ENCODE assay signal across 14 cellular contexts in genomic region chr3:21705769-21706168, GRCh38. TPM values are rescaled to one million over a fixed set of nuclear protein-coding genes. Genes with fewer than 3 reads are reported as not detected.
A peak's percentile ranks its signal among the peaks of the same experiment; 100 is the strongest.
DNase-seq lines count a peak whose midpoint lies in the region; ATAC-seq, FAIRE-seq and TF ChIP-seq lines count a peak whose summit lies in the region.
"Had no signal": no experiment of that assay in that cellular context is flagged by ENCODE, and none has a peak within 500 bp of the region (broad histone marks: within the 10 kb centered on the region; RNA-seq: fewer than 3 reads in every experiment).

No MANE protein-coding gene starts in this region.

- no peak overlapping the region for H2BK12ac ChIP-seq in trophoblast cell (ENCODE audit: low read length)

- no peak overlapping the region for H3K14ac ChIP-seq in trophoblast cell (ENCODE audit: low read length)

- DNase-seq in H54 (ENCODE audit: insufficient read length, low spot score) (peak; percentile 40), astrocyte (ENCODE audit: low read depth) (peak; percentile 86), glomerular visceral epithelial cell (ENCODE audit: extremely low spot score) (peak; percentile 60), gastrocnemius medialis (peak; percentile 58 to 60), trophoblast cell (no peak), activated T-cell treated with anti-CD3 and anti-CD28 coated beads for 4 hours (no peak)
- no peak for DNase-seq in T-helper 2 cell treated with Interferon-gamma antibody and Interleukin-4, amounts not matched to agents 5 μg/mL and 100 μg/mL, for 36 hours (ENCODE audit: low spot score)
- DNase-seq: activated T-cell treated with anti-CD3 and anti-CD28 coated beads, Interleukin-2, amount 50 U/mL, for 4 hours; kidney; NCI-H526 treated with DMSO at 0.1 percent for 48 hours had no signal

- H2BK120ac ChIP-seq in trophoblast cell (ENCODE audit: insufficient read depth, low read length, poor library complexity), result no peak overlapping the region

- no peak overlapping the region for H2AK5ac ChIP-seq in trophoblast cell (ENCODE audit: low read length)

- H3K4me3 ChIP-seq in astrocyte (ENCODE audit: insufficient read depth, low read depth, low read length) (no peak overlapping the region), gastrocnemius medialis (no peak overlapping the region), trophoblast cell (ENCODE audit: low read depth, low read length) (no peak overlapping the region)

- no peak overlapping the region for H3K18ac ChIP-seq in trophoblast cell (ENCODE audit: low read length)

- H3K79me2 ChIP-seq in astrocyte (ENCODE audit: insufficient read depth, low read length) (no peaks in the 10 kb centered on the region), trophoblast cell (ENCODE audit: control insufficient read depth, insufficient read depth, low read length, poor library complexity) (no peaks in the 10 kb centered on the region)

- no peaks in the 10 kb centered on the region for H3K9me3 Mint-ChIP-seq in astrocyte (ENCODE audit: unreplicated experiment)
- H3K9me3 Mint-ChIP-seq in T-helper 2 cell treated with Interferon-gamma antibody and Interleukin-4, amounts not matched to agents 5 μg/mL and 100 μg/mL, for 36 hours, result peaks cover 19% of the 10 kb centered on the region

- no peak overlapping the region for H3K9ac ChIP-seq in astrocyte (ENCODE audit: low read length)
- H3K9ac ChIP-seq in trophoblast cell (ENCODE audit: low read length), result no peak overlapping the region

- H4K91ac ChIP-seq in trophoblast cell (ENCODE audit: low read depth, low read length), result no peak overlapping the region

- H3K27ac ChIP-seq in astrocyte (ENCODE audit: low read depth, low read length), result no peak overlapping the region
- peak overlapping the region in 3 of 4 donors; percentile 39 to 66 (median 51) for H3K27ac ChIP-seq in gastrocnemius medialis
- no peak overlapping the region for H3K27ac ChIP-seq in trophoblast cell (ENCODE audit: low read depth, low read length)

- peak; percentile 99 for FAIRE-seq in H54 (lab: Jason Lieb, UNC)
- FAIRE-seq in astrocyte (lab: Jason Lieb, UNC), result peak; percentile 94
- FAIRE-seq: G401.6, kidney had no signal

- H3K27me3 ChIP-seq in astrocyte (ENCODE audit: insufficient read depth, low read length), result no peaks in the 10 kb centered on the region
- no peaks in the 10 kb centered on the region for H3K27me3 ChIP-seq in gastrocnemius medialis
- H3K27me3 ChIP-seq in trophoblast cell (ENCODE audit: insufficient read depth, low read length), result no peaks in the 10 kb centered on the region

- H3K4ac ChIP-seq in trophoblast cell (ENCODE audit: low read depth, low read length), result no peak overlapping the region

- WGBS in trophoblast cell (ENCODE audit: extremely low coverage, insufficient coverage, insufficient read length), result no CpG with 5 or more reads among the region's 3 CpGs

- H2AFZ ChIP-seq in astrocyte (ENCODE audit: low read depth, low read length) (peak overlapping the region; percentile 15), trophoblast cell (ENCODE audit: insufficient read depth, low read length, poor library complexity) (no peak overlapping the region)

- H2BK5ac ChIP-seq in trophoblast cell (ENCODE audit: low read depth, low read length, poor library complexity), result no peak overlapping the region

- ATAC-seq in gastrocnemius medialis (peak; percentile 92 to 97), GM21515 (IDR thresholded peaks at IDR 0.05; ENCODE audit: unreplicated experiment) (no peak)
- ATAC-seq: activated T-cell treated with anti-CD3 and anti-CD28 coated beads, Interleukin-2, amount 50 U/mL, for 4 hours; stimulated activated memory B cell treated with anti-CD40 and anti-IgM and Interleukin-4, amounts not matched to agents 10 μg/mL and 1 μg/mL and 100 μg/mL, for 72 hours had no signal

- no peak for TF ChIP-seq POLR2A in H54 (IDR thresholded peaks at IDR 0.05; ENCODE audit: low read depth, low read length)
- TF ChIP-seq POLR2A in gastrocnemius medialis (IDR thresholded peaks at IDR 0.05), result no peak

- H3K36me3 ChIP-seq in astrocyte (ENCODE audit: insufficient read depth, low read length), result no peaks in the 10 kb centered on the region
- no peaks in the 10 kb centered on the region for H3K36me3 ChIP-seq in gastrocnemius medialis
- H3K36me3 ChIP-seq in trophoblast cell (ENCODE audit: control insufficient read depth in 1 of 2, insufficient read depth in 2 of 2, low read length in 2 of 2), result no peaks in the 10 kb centered on the region

- no peak overlapping the region for H4K12ac ChIP-seq in trophoblast cell (ENCODE audit: low read depth, low read length)

- H4K20me1 ChIP-seq in astrocyte (ENCODE audit: insufficient read depth, low read length), result no peaks in the 10 kb centered on the region

- no peaks in the 10 kb centered on the region for H3K9me3 ChIP-seq in astrocyte (ENCODE audit: insufficient read depth, low read depth, low read length)
- no peaks in the 10 kb centered on the region for H3K9me3 ChIP-seq in gastrocnemius medialis
- no peaks in the 10 kb centered on the region for H3K9me3 ChIP-seq in trophoblast cell (ENCODE audit: insufficient read depth, low read depth, low read length)

- H3K4me1 Mint-ChIP-seq in astrocyte (ENCODE audit: low read depth, unreplicated experiment), result peaks cover 10% of the 10 kb centered on the region
- no peaks in the 10 kb centered on the region for H3K4me1 Mint-ChIP-seq in T-helper 2 cell treated with Interferon-gamma antibody and Interleukin-4, amounts not matched to agents 5 μg/mL and 100 μg/mL, for 36 hours (ENCODE audit: low read depth)
- H3K4me1 Mint-ChIP-seq: IgD-negative memory B cell; stimulated activated memory B cell treated with anti-CD40 and anti-IgM and Interleukin-4, amounts not matched to agents 10 μg/mL and 1 μg/mL and 100 μg/mL, for 72 hours had no signal

- H3K4me2 ChIP-seq in astrocyte (ENCODE audit: low read length) (peak overlapping the region; percentile 38), trophoblast cell (ENCODE audit: low read length) (no peak overlapping the region)

- H3K79me1 ChIP-seq in trophoblast cell (ENCODE audit: low read length), result no peaks in the 10 kb centered on the region

- no peak overlapping the region for H4K8ac ChIP-seq in trophoblast cell (ENCODE audit: low read depth, low read length)

- no peaks in the 10 kb centered on the region for H3K27me3 Mint-ChIP-seq in astrocyte (ENCODE audit: low read depth, unreplicated experiment)
- no peaks in the 10 kb centered on the region for H3K27me3 Mint-ChIP-seq in T-helper 2 cell treated with Interferon-gamma antibody and Interleukin-4, amounts not matched to agents 5 μg/mL and 100 μg/mL, for 36 hours (ENCODE audit: low read depth)
- H3K27me3 Mint-ChIP-seq: stimulated activated memory B cell treated with anti-CD40 and anti-IgM and Interleukin-4, amounts not matched to agents 10 μg/mL and 1 μg/mL and 100 μg/mL, for 72 hours had no signal

- no peaks in the 10 kb centered on the region for H3K36me3 Mint-ChIP-seq in astrocyte (ENCODE audit: low read depth, unreplicated experiment)
- H3K36me3 Mint-ChIP-seq in T-helper 2 cell treated with Interferon-gamma antibody and Interleukin-4, amounts not matched to agents 5 μg/mL and 100 μg/mL, for 36 hours (ENCODE audit: low read depth), result no peaks in the 10 kb centered on the region
- H3K36me3 Mint-ChIP-seq: IgD-negative memory B cell; stimulated activated memory B cell treated with anti-CD40 and anti-IgM and Interleukin-4, amounts not matched to agents 10 μg/mL and 1 μg/mL and 100 μg/mL, for 72 hours had no signal

- TF ChIP-seq CTCF in astrocyte (IDR thresholded peaks at IDR 0.05; ENCODE audit: insufficient read depth, low read depth, low read length) (no peak), gastrocnemius medialis (IDR thresholded peaks at IDR 0.05 in 4 of 5, conservative IDR thresholded peaks at IDR 0.05 in 1 of 5) (no peak)

- intact Hi-C loops in gastrocnemius medialis (cut with DNase I; ENCODE audit: low total_unique reads), result no loop called here

- H3K4me1 ChIP-seq in astrocyte (ENCODE audit: insufficient read depth, low read length) (no peaks in the 10 kb centered on the region), gastrocnemius medialis (peaks cover 8 to 12% of the 10 kb centered on the region in 2 donors), trophoblast cell (ENCODE audit: control insufficient read depth in 1 of 2, insufficient read depth in 2 of 2, low read length in 2 of 2) (no peaks in the 10 kb centered on the region)

- H3K4me3 Mint-ChIP-seq in astrocyte (ENCODE audit: unreplicated experiment), result no peak overlapping the region
- H3K4me3 Mint-ChIP-seq in T-helper 2 cell treated with Interferon-gamma antibody and Interleukin-4, amounts not matched to agents 5 μg/mL and 100 μg/mL, for 36 hours, result no peak overlapping the region
- H3K4me3 Mint-ChIP-seq: activated T-cell treated with anti-CD3 and anti-CD28 coated beads, Interleukin-2, amount 50 U/mL, for 4 hours; IgD-negative memory B cell; stimulated activated memory B cell treated with anti-CD40 and anti-IgM and Interleukin-4, amounts not matched to agents 10 μg/mL and 1 μg/mL and 100 μg/mL, for 72 hours had no signal

- H3K23ac ChIP-seq in trophoblast cell (ENCODE audit: low read length), result no peak overlapping the region

- in situ Hi-C loops in gastrocnemius medialis (cut with MboI; ENCODE audit: low sequenced_read_pairs in 4 of 4), result no loop called here

- H3K27ac Mint-ChIP-seq in astrocyte (ENCODE audit: unreplicated experiment), result no peak overlapping the region
- H3K27ac Mint-ChIP-seq in T-helper 2 cell treated with Interferon-gamma antibody and Interleukin-4, amounts not matched to agents 5 μg/mL and 100 μg/mL, for 36 hours, result no peak overlapping the region
- H3K27ac Mint-ChIP-seq: IgD-negative memory B cell; stimulated activated memory B cell treated with anti-CD40 and anti-IgM and Interleukin-4, amounts not matched to agents 10 μg/mL and 1 μg/mL and 100 μg/mL, for 72 hours had no signal

RNA-seq across cellular contexts. Expression of gene ZNF385D, which starts 45.2 kb away (rescaled TPM):
- total RNA-seq in astrocyte, result 7.8 and 8.0 TPM in 2 replicates
- 1 to 10 TPM in 2 of 4 donors, under 1 TPM in 2; 0.41 to 5.0 (median 1.6) TPM for total RNA-seq in gastrocnemius medialis
- 0.19 and 0.26 TPM in 2 replicates for polyA plus RNA-seq in trophoblast cell (2013)
- total RNA-seq: activated T-cell treated with anti-CD3 and anti-CD28 coated beads, Interleukin-2, amount 50 U/mL, for 4 hours had no signal

Comparison
In these comparisons a context has a peak if more than half of its experiments do, and no peak if none do; other contexts are left out.
1. DNase-seq: peak in H54 (single experiment), astrocyte (single experiment), glomerular visceral epithelial cell (single experiment) and gastrocnemius medialis (2 of 2); none in trophoblast cell (0 of 2), T-helper 2 cell treated with Interferon-gamma antibody and Interleukin-4, amounts not matched to agents 5 μg/mL and 100 μg/mL, for 36 hours (single experiment) and activated T-cell treated with anti-CD3 and anti-CD28 coated beads for 4 hours (single experiment).
2. H3K27ac ChIP-seq: peak in gastrocnemius medialis (3 of 4); none in astrocyte (single experiment) and trophoblast cell (single experiment).